ENCODE assay signal across 14 cellular contexts in the genomic region with DNA sequence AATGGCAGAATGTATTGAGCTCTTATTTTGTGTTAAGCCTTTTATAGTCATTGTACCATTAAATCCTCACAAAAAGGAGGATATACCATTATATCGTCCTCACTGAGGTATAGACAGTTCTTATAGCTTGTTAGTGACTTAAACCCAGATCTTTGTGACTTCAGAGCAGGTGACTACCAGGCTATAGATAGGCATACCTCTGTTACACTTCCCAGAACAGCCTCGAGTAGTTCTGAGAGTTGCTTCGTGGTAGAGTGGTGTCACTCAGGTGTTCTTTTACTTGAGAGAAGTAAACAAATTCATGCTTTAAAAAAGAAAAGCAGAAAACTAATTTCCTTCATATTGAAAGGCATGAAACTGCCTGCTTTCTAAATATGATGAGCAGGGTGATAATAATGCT.
"Had no signal": no experiment of that assay in that cellular context is flagged by ENCODE, and none has a peak within 500 bp of the region (broad histone marks: within the 10 kb centered on the region; RNA-seq: fewer than 3 reads in every experiment).

No MANE protein-coding gene starts in this region.

- DNase-seq: activated B cell treated with CpG ODN at 0.5 μM for 24 hours; activated CD8-positive, alpha-beta memory T cell treated with anti-CD3 and anti-CD28 coated beads, Interleukin-2, amount 50 U/mL, for 4 hours; activated naive CD4-positive, alpha-beta T cell treated with anti-CD3 and anti-CD28 coated beads, Interleukin-2, amount 50 U/mL, for 16 hours; amniotic stem cell; body of pancreas; central memory CD4-positive, alpha-beta T cell; effector CD4-positive, alpha-beta T cell; left colon; natural killer cell; stimulated activated CD4-positive, alpha-beta T cell treated with anti-CD3 and anti-CD28 coated beads, Interleukin-4, amount 100 ng/mL, for 4 hours had no signal

- H3K27ac Mint-ChIP-seq: activated B cell treated with CpG ODN at 0.5 μM for 24 hours had no signal

- H3K27me3 Mint-ChIP-seq: activated B cell treated with CpG ODN at 0.5 μM for 24 hours had no signal

- H3K4me3 Mint-ChIP-seq: activated B cell treated with CpG ODN at 0.5 μM for 24 hours, natural killer cell had no signal

- H3K27me3 ChIP-seq: body of pancreas, foreskin keratinocyte, right atrium auricular region had no signal

- ATAC-seq: body of pancreas, foreskin keratinocyte, left colon, natural killer cell had no signal

- H3K36me3 Mint-ChIP-seq: natural killer cell had no signal

- H3K4me1 ChIP-seq: body of pancreas, right atrium auricular region had no signal

- H3K4me3 ChIP-seq: body of pancreas, coronary artery, right atrium auricular region, skin epidermis had no signal

- H3K36me3 ChIP-seq: right atrium auricular region had no signal

- H3K9me3 Mint-ChIP-seq: natural killer cell had no signal

- H3K27ac ChIP-seq: body of pancreas, coronary artery, foreskin keratinocyte, right atrium auricular region, skin epidermis had no signal

- H3K9me3 ChIP-seq: body of pancreas, right atrium auricular region had no signal

- H3K4me1 Mint-ChIP-seq: activated B cell treated with CpG ODN at 0.5 μM for 24 hours, natural killer cell had no signal
